Comparison of ENCODE assay signal across 27 cellular contexts in the genomic region with DNA sequence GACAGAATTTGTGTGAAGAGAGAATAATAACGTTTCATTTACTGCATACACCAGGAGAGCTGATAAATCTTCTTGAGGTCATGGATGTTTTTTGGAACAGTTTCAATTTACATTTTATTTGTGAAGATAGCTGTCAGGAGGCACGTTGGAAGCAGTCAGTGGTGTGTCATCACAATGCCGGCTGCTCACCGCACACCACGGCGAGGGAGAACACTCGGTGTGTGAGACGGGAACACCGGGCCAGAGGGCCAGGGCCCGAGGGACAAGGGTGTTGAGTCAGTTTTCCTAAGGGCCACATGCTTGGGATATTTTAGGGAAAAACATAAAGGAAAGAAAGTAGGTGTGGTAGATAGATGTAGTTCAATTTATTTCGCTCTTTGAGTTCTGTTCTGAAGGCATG.
"Had no signal": no experiment of that assay in that cellular context is flagged by ENCODE, and none has a peak within 500 bp of the region (broad histone marks: within the 10 kb centered on the region; RNA-seq: fewer than 3 reads in every experiment).

No MANE protein-coding gene starts in this region.

- H3K36me3 Mint-ChIP-seq: activated naive CD4-positive, alpha-beta T cell treated with anti-CD3 and anti-CD28 coated beads, Interleukin-2, amount 50 U/mL, for 24 hours; stimulated activated memory B cell treated with anti-CD40 and anti-IgM and Interleukin-4, amounts not matched to agents 10 μg/mL and 1 μg/mL and 100 μg/mL, for 72 hours had no signal

- H3K27me3 ChIP-seq: breast epithelium, esophagus squamous epithelium, heart right ventricle, left lung, ovary, suprapubic skin, tibial artery had no signal

- H3K9me3 ChIP-seq: breast epithelium, esophagus squamous epithelium, left lung, ovary, suprapubic skin, tibial artery had no signal

- H3K27ac ChIP-seq: breast epithelium, epithelial cell of prostate, esophagus squamous epithelium, heart right ventricle, left lung, ovary, suprapubic skin, tibial artery had no signal

- H3K27ac Mint-ChIP-seq: activated B cell treated with CpG ODN at 0.5 μM for 24 hours; activated CD8-positive, alpha-beta T cell treated with anti-CD3 and anti-CD28 coated beads for 36 hours; activated naive CD4-positive, alpha-beta T cell treated with anti-CD3 and anti-CD28 coated beads, Interleukin-2, amount 50 U/mL, for 24 hours; activated naive CD8-positive, alpha-beta T cell treated with anti-CD3 and anti-CD28 coated beads, Interleukin-2, amount 50 U/mL, for 24 hours; activated T-helper 17 cell treated with anti-CD3 and anti-CD28 coated beads, Interleukin-2, amount 50 U/mL, for 72 hours; dendritic cell treated with granulocyte-macrophage colony-stimulating factor and Interleukin-4, amounts not matched to agents 40 ng/mL and 50 ng/mL, for 4 days; progenitor cell of endocrine pancreas; stimulated activated memory B cell treated with anti-CD40 and anti-IgM and Interleukin-4, amounts not matched to agents 10 μg/mL and 1 μg/mL and 100 μg/mL, for 72 hours; T-helper 17 cell had no signal

- ATAC-seq: activated CD8-positive, alpha-beta T cell treated with anti-CD3 and anti-CD28 coated beads for 36 hours; activated naive CD8-positive, alpha-beta T cell treated with anti-CD3 and anti-CD28 coated beads, Interleukin-2, amount 50 U/mL, for 24 hours; activated T-cell treated with anti-CD3 and anti-CD28 coated beads, Interleukin-2, amount 50 U/mL, for 4 hours; activated T-helper 17 cell treated with anti-CD3 and anti-CD28 coated beads, Interleukin-2, amount 50 U/mL, for 72 hours; heart right ventricle; left lung; stimulated activated memory B cell treated with anti-CD40 and anti-IgM and Interleukin-4, amounts not matched to agents 10 μg/mL and 1 μg/mL and 100 μg/mL, for 72 hours; T-helper 17 cell had no signal

- H3K4me3 Mint-ChIP-seq: activated B cell treated with CpG ODN at 0.5 μM for 24 hours; activated CD8-positive, alpha-beta T cell treated with anti-CD3 and anti-CD28 coated beads for 36 hours; activated naive CD4-positive, alpha-beta T cell treated with anti-CD3 and anti-CD28 coated beads, Interleukin-2, amount 50 U/mL, for 24 hours; activated naive CD8-positive, alpha-beta T cell treated with anti-CD3 and anti-CD28 coated beads, Interleukin-2, amount 50 U/mL, for 24 hours; activated T-cell treated with anti-CD3 and anti-CD28 coated beads, Interleukin-2, amount 50 U/mL, for 4 hours; activated T-helper 17 cell treated with anti-CD3 and anti-CD28 coated beads, Interleukin-2, amount 50 U/mL, for 72 hours; dendritic cell treated with granulocyte-macrophage colony-stimulating factor and Interleukin-4, amounts not matched to agents 40 ng/mL and 50 ng/mL, for 4 days; stimulated activated memory B cell treated with anti-CD40 and anti-IgM and Interleukin-4, amounts not matched to agents 10 μg/mL and 1 μg/mL and 100 μg/mL, for 72 hours; T-helper 17 cell had no signal

- H3K4me1 ChIP-seq: breast epithelium, esophagus squamous epithelium, heart right ventricle, left lung, suprapubic skin, tibial artery had no signal

- H3K4me3 ChIP-seq: breast epithelium, esophagus squamous epithelium, heart right ventricle, left lung, lung, ovary, smooth muscle cell, suprapubic skin, tibial artery had no signal

- H3K9me3 Mint-ChIP-seq: activated naive CD4-positive, alpha-beta T cell treated with anti-CD3 and anti-CD28 coated beads, Interleukin-2, amount 50 U/mL, for 24 hours had no signal

- H3K4me1 Mint-ChIP-seq: activated B cell treated with CpG ODN at 0.5 μM for 24 hours; activated naive CD4-positive, alpha-beta T cell treated with anti-CD3 and anti-CD28 coated beads, Interleukin-2, amount 50 U/mL, for 24 hours; activated naive CD8-positive, alpha-beta T cell treated with anti-CD3 and anti-CD28 coated beads, Interleukin-2, amount 50 U/mL, for 24 hours; activated T-helper 17 cell treated with anti-CD3 and anti-CD28 coated beads, Interleukin-2, amount 50 U/mL, for 72 hours; stimulated activated memory B cell treated with anti-CD40 and anti-IgM and Interleukin-4, amounts not matched to agents 10 μg/mL and 1 μg/mL and 100 μg/mL, for 72 hours; T-helper 17 cell had no signal

- DNase-seq: activated B cell treated with CpG ODN at 0.5 μM for 24 hours; activated CD4-positive, alpha-beta T cell treated with anti-CD3 and anti-CD28 coated beads, Interleukin-2, amount 50 U/mL, for 1 hour; activated CD8-positive, alpha-beta T cell treated with anti-CD3 and anti-CD28 coated beads for 36 hours; activated naive CD8-positive, alpha-beta T cell treated with anti-CD3 and anti-CD28 coated beads, Interleukin-2, amount 50 U/mL, for 24 hours; activated T-cell treated with anti-CD3 and anti-CD28 coated beads, Interleukin-2, amount 50 U/mL, for 4 hours; central memory CD4-positive, alpha-beta T cell; esophagus squamous epithelium; foreskin melanocyte; heart right ventricle; kidney glomerular epithelial cell; ovary; stimulated activated CD4-positive, alpha-beta T cell treated with anti-CD3 and anti-CD28 coated beads, Interleukin-1b, Interleukin-23, amount 100 ng/mL, for 48 hours; stimulated activated CD4-positive, alpha-beta T cell treated with anti-CD3 and anti-CD28 coated beads, Interleukin-4, amount 100 ng/mL, for 4 hours; stimulated activated CD8-positive, alpha-beta memory T cell treated with anti-CD3 and anti-CD28 coated beads, Interleukin-4, amount 100 ng/mL, for 48 hours; T-helper 17 cell; tibial artery had no signal

- H3K27me3 Mint-ChIP-seq: activated B cell treated with CpG ODN at 0.5 μM for 24 hours; activated CD8-positive, alpha-beta T cell treated with anti-CD3 and anti-CD28 coated beads for 36 hours; activated naive CD4-positive, alpha-beta T cell treated with anti-CD3 and anti-CD28 coated beads, Interleukin-2, amount 50 U/mL, for 24 hours; activated naive CD8-positive, alpha-beta T cell treated with anti-CD3 and anti-CD28 coated beads, Interleukin-2, amount 50 U/mL, for 24 hours; activated T-helper 17 cell treated with anti-CD3 and anti-CD28 coated beads, Interleukin-2, amount 50 U/mL, for 72 hours; dendritic cell treated with granulocyte-macrophage colony-stimulating factor and Interleukin-4, amounts not matched to agents 40 ng/mL and 50 ng/mL, for 4 days; progenitor cell of endocrine pancreas; stimulated activated memory B cell treated with anti-CD40 and anti-IgM and Interleukin-4, amounts not matched to agents 10 μg/mL and 1 μg/mL and 100 μg/mL, for 72 hours; T-helper 17 cell had no signal
